14 cellular contexts compared by ENCODE assay signal in genomic region chrX:77628294-77629025, GRCh38.
DNase-seq lines count a peak whose midpoint lies in the region; ATAC-seq and TF ChIP-seq lines count a peak whose summit lies in the region.
"Had no signal": no experiment of that assay in that cellular context is flagged by ENCODE, and none has a peak within 500 bp of the region (broad histone marks: within the 10 kb centered on the region; RNA-seq: fewer than 3 reads in every experiment).

No MANE protein-coding gene starts in this region.

- POLR2A ChIA-PET in activated CD4-positive, alpha-beta memory T cell treated with anti-CD3 and anti-CD28 coated beads, Interleukin-2, amount 10 ng/mL, durations not matched to agents 7 days and 5 days (lab: Charles Lee), result no interaction called here

- no peak for TF ChIP-seq POLR2A in right lobe of liver (IDR thresholded peaks at IDR 0.05)

- no peaks in the 10 kb centered on the region for H3K9me3 ChIP-seq in right lobe of liver
- H3K9me3 ChIP-seq: colonic mucosa, uterus had no signal

- H3K27ac ChIP-seq in right lobe of liver, result no peak overlapping the region
- H3K27ac ChIP-seq: colonic mucosa, uterus had no signal

- TF ChIP-seq CTCF in right lobe of liver (IDR thresholded peaks at IDR 0.05), result peak in 3 of 4 donors; percentile 5 to 31 (median 23)

- no peaks in the 10 kb centered on the region for H3K4me1 Mint-ChIP-seq in activated CD4-positive, alpha-beta memory T cell treated with anti-CD3 and anti-CD28 coated beads, Interleukin-2, amount 10 ng/mL, durations not matched to agents 7 days and 5 days

- no peak overlapping the region for H3K27ac Mint-ChIP-seq in activated CD4-positive, alpha-beta memory T cell treated with anti-CD3 and anti-CD28 coated beads, Interleukin-2, amount 10 ng/mL, durations not matched to agents 7 days and 5 days
- H3K27ac Mint-ChIP-seq: CD4-positive, alpha-beta memory T cell; stimulated activated naive CD8-positive, alpha-beta T cell treated with anti-CD3 and anti-CD28 coated beads, Interleukin-15, amount 100 ng/mL, for 72 hours had no signal

- ATAC-seq in right lobe of liver (peak in 1 of 4 donors; percentile 28), HG03175 (IDR thresholded peaks at IDR 0.05; ENCODE audit: unreplicated experiment) (no peak)
- ATAC-seq: activated CD4-positive, CD25-positive, alpha-beta regulatory T cell treated with anti-CD3 and anti-CD28 coated beads, Interleukin-2, amount 50 U/mL, for 24 hours; stimulated activated naive CD8-positive, alpha-beta T cell treated with anti-CD3 and anti-CD28 coated beads, Interleukin-15, amount 100 ng/mL, for 72 hours had no signal

- no peaks in the 10 kb centered on the region for H3K27me3 Mint-ChIP-seq in activated CD4-positive, alpha-beta memory T cell treated with anti-CD3 and anti-CD28 coated beads, Interleukin-2, amount 10 ng/mL, durations not matched to agents 7 days and 5 days
- H3K27me3 Mint-ChIP-seq: CD4-positive, alpha-beta memory T cell; stimulated activated naive CD8-positive, alpha-beta T cell treated with anti-CD3 and anti-CD28 coated beads, Interleukin-15, amount 100 ng/mL, for 72 hours had no signal

- H3K9me3 Mint-ChIP-seq in activated CD4-positive, alpha-beta memory T cell treated with anti-CD3 and anti-CD28 coated beads, Interleukin-2, amount 10 ng/mL, durations not matched to agents 7 days and 5 days, result no peaks in the 10 kb centered on the region
- H3K9me3 Mint-ChIP-seq: CD4-positive, alpha-beta memory T cell; stimulated activated naive CD8-positive, alpha-beta T cell treated with anti-CD3 and anti-CD28 coated beads, Interleukin-15, amount 100 ng/mL, for 72 hours had no signal

- intact Hi-C loops in right lobe of liver (cut with DNase I), result no loop called here

- no peaks in the 10 kb centered on the region for H3K27me3 ChIP-seq in right lobe of liver
- H3K27me3 ChIP-seq: colonic mucosa, uterus had no signal

- 75% methylated on average over 1 of the region's 1 CpG for WGBS in right lobe of liver (ENCODE audit: insufficient coverage, low coverage, low lambda C conversion rate, missing lambda C conversion rate)

- H3K4me1 ChIP-seq in right lobe of liver, result no peaks in the 10 kb centered on the region
- H3K4me1 ChIP-seq: colonic mucosa, uterus had no signal

- no peak overlapping the region for H3K4me3 Mint-ChIP-seq in activated CD4-positive, alpha-beta memory T cell treated with anti-CD3 and anti-CD28 coated beads, Interleukin-2, amount 10 ng/mL, durations not matched to agents 7 days and 5 days
- H3K4me3 Mint-ChIP-seq: CD4-positive, alpha-beta memory T cell; stimulated activated naive CD8-positive, alpha-beta T cell treated with anti-CD3 and anti-CD28 coated beads, Interleukin-15, amount 100 ng/mL, for 72 hours had no signal

- DNase-seq in DMS53 treated with DMSO at 0.1 percent for 48 hours (lab: John Stamatoyannopoulos, UW; ENCODE audit: unreplicated experiment) (peak; percentile 1), LHCN-M2 (ENCODE audit: low read depth) (peak; percentile 10), amniotic epithelial cell (ENCODE audit: low read depth) (peak; percentile 2), right lobe of liver (no peak), T-helper 2 cell (no peak)
- DNase-seq in stimulated activated CD4-positive, alpha-beta T cell treated with anti-CD3 and anti-CD28 coated beads, Interleukin-2, amount 100 ng/mL, for 24 hours, result no peak
- DNase-seq in activated CD4-positive, alpha-beta memory T cell treated with anti-CD3 and anti-CD28 coated beads, Interleukin-2, amount 10 ng/mL, durations not matched to agents 7 days and 5 days, result no peak
- DNase-seq: colonic mucosa; GOT3; stimulated activated naive CD8-positive, alpha-beta T cell treated with anti-CD3 and anti-CD28 coated beads, Interleukin-15, amount 100 ng/mL, for 72 hours; uterus had no signal

- no peak overlapping the region for H3K4me3 ChIP-seq in right lobe of liver
- H3K4me3 ChIP-seq: colonic mucosa, uterus had no signal

- H3K36me3 Mint-ChIP-seq in activated CD4-positive, alpha-beta memory T cell treated with anti-CD3 and anti-CD28 coated beads, Interleukin-2, amount 10 ng/mL, durations not matched to agents 7 days and 5 days (ENCODE audit: low read depth), result peaks cover 23% of the 10 kb centered on the region

- CTCF ChIA-PET in activated CD4-positive, alpha-beta memory T cell treated with anti-CD3 and anti-CD28 coated beads, Interleukin-2, amount 10 ng/mL, durations not matched to agents 7 days and 5 days (lab: Charles Lee), result no interaction called here

- H3K36me3 ChIP-seq in right lobe of liver, result no peaks in the 10 kb centered on the region
- H3K36me3 ChIP-seq: colonic mucosa, uterus had no signal

Comparison
In these comparisons a context has a peak if more than half of its experiments do, and no peak if none do; other contexts are left out.
1. DNase-seq: peak in DMS53 treated with DMSO at 0.1 percent for 48 hours (single experiment), LHCN-M2 (single experiment) and amniotic epithelial cell (single experiment); none in right lobe of liver (0 of 3), stimulated activated CD4-positive, alpha-beta T cell treated with anti-CD3 and anti-CD28 coated beads, Interleukin-2, amount 100 ng/mL, for 24 hours (0 of 2), activated CD4-positive, alpha-beta memory T cell treated with anti-CD3 and anti-CD28 coated beads, Interleukin-2, amount 10 ng/mL, durations not matched to agents 7 days and 5 days (single experiment) and T-helper 2 cell (0 of 5).